10 cellular contexts compared by ENCODE assay signal in the genomic region with DNA sequence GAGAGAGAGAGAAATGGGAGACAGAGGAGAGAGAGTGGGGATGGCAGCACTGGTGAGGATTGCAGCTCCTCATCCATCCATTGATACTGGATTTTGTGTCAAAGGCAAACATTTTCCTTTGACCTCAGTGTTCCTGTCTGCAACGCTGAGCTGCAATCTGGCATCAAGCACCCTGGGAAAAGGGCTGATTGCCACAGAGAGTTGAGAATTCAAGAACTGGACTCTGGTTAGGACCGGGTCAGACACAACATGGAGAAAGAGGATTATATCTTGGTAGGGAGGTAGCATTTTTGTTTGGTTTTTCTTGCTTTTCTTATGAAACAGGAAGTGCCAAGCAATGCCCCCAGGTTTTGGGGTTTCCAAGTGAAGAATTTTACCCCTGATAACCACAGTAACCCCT.
DNase-seq lines count a peak whose midpoint lies in the region; TF ChIP-seq lines count a peak whose summit lies in the region.
"Had no signal": no experiment of that assay in that cellular context is flagged by ENCODE, and none has a peak within 500 bp of the region (broad histone marks: within the 10 kb centered on the region; RNA-seq: fewer than 3 reads in every experiment).

No MANE protein-coding gene starts in this region.

- H4K20me1 ChIP-seq in GM23248 (ENCODE audit: insufficient read depth), result no peaks in the 10 kb centered on the region

- no peak for TF ChIP-seq CTCF in spleen (IDR thresholded peaks at IDR 0.05 in 8 of 11, conservative IDR thresholded peaks at IDR 0.05 in 3 of 11)

- no peaks in the 10 kb centered on the region for H3K79me2 ChIP-seq in GM23248 (ENCODE audit: insufficient read depth)

- H3K9ac ChIP-seq in GM23248, result peak overlapping the region; percentile 69

- intact Hi-C loops in spleen (cut with DNase I; ENCODE audit: low total_unique reads), result no loop called here

- H3K27ac ChIP-seq in GM23248 (peak overlapping the region; percentile 90), layer of hippocampus (ENCODE audit: low read depth, low read length) (peak overlapping the region; percentile 93), spleen (peak overlapping the region in 7 of 8 donors; percentile 16 to 70 (median 58))

- H3K4me2 ChIP-seq in GM23248 (ENCODE audit: unreplicated experiment), result peak overlapping the region; percentile 79

- H3K27me3 ChIP-seq in GM23248 (replicated peaks; ENCODE audit: insufficient read depth) (0 out of 2 replicates have a peak, but pooled peaks cover 1% of the 10 kb centered on the region), layer of hippocampus (ENCODE audit: control insufficient read depth, insufficient read depth, low read length) (no peaks in the 10 kb centered on the region), spleen (replicated peaks in 1 of 7) (no peaks in the 10 kb centered on the region)

- WGBS in GM23248 (ENCODE audit: low coverage in 1 of 2, low lambda C conversion rate in 2 of 2, missing lambda C conversion rate in 2 of 2), 2 experiments, result 9 to 20% methylated on average over 2 of the region's 2 CpGs
- WGBS in spleen, 5 donors, result 45 to 64% (median 52%) methylated on average over 2 of the region's 2 CpGs

- H3K4me3 ChIP-seq in GM23248 (peak overlapping the region; percentile 48), spleen (no peak overlapping the region)

- H3F3A ChIP-seq in GM23248 (ENCODE audit: insufficient read depth), result peaks cover 11% of the 10 kb centered on the region

- TF ChIP-seq POLR2A in spleen (IDR thresholded peaks at IDR 0.05), result no peak

- peak; percentile 70 for DNase-seq in GM23248
- DNase-seq in astrocyte of the hippocampus (ENCODE audit: low read depth, low spot score), result peak; percentile 35
- no peak for DNase-seq in spleen
- DNase-seq in LoVo (ENCODE audit: low spot score), result no peak
- no peak for DNase-seq in T-helper 2 cell
- DNase-seq in activated effector memory CD4-positive, alpha-beta T cell treated with Interleukin-2 at 50 U/mL for 16 hours, result no peak
- no peak for DNase-seq in globus pallidus (ENCODE audit: low spot score)
- DNase-seq: NCI-H2107; stimulated activated naive CD4-positive, alpha-beta T cell treated with Interleukin-2 at 50 U/mL for 16 hours had no signal

- H3K9me2 ChIP-seq in GM23248 (ENCODE audit: insufficient read depth), result no peaks in the 10 kb centered on the region

- H3K36me3 ChIP-seq in GM23248 (ENCODE audit: low read depth) (no peaks in the 10 kb centered on the region), spleen (no peaks in the 10 kb centered on the region)

- H3K9me3 ChIP-seq in GM23248 (ENCODE audit: low read depth) (no peaks in the 10 kb centered on the region), spleen (no peaks in the 10 kb centered on the region)

- H2AFZ ChIP-seq in GM23248, result peak overlapping the region; percentile 51; the same call in 1 of the 2 replicates

- H3K4me1 ChIP-seq in GM23248 (ENCODE audit: insufficient read depth) (peaks cover 38% of the 10 kb centered on the region), spleen (peaks cover 0 to 34% (median 8%) of the 10 kb centered on the region in 6 donors)

- in situ Hi-C loops in GM23248 (cut with MboI), result no loop called here

Comparison
In these comparisons a context has a peak if more than half of its experiments do, and no peak if none do; other contexts are left out.
1. DNase-seq: peak in GM23248 (single experiment) and astrocyte of the hippocampus (single experiment); none in spleen (single experiment), LoVo (single experiment), T-helper 2 cell (0 of 5), activated effector memory CD4-positive, alpha-beta T cell treated with Interleukin-2 at 50 U/mL for 16 hours (single experiment) and globus pallidus (single experiment).
2. Peak in every context shown above with its lines, with median percentiles within 50 percentile points of each other: H3K27ac ChIP-seq.